In genomic region chr22:40325315-40325714, GRCh38 we compare ENCODE assay signal across 9 cellular contexts. TPM values are rescaled to one million over a fixed set of nuclear protein-coding genes. Genes with fewer than 3 reads are reported as not detected.
DNase-seq lines count a peak whose midpoint lies in the region; ATAC-seq lines count a peak whose summit lies in the region.
"Had no signal": no experiment of that assay in that cellular context is flagged by ENCODE, and none has a peak within 500 bp of the region (broad histone marks: within the 10 kb centered on the region; RNA-seq: fewer than 3 reads in every experiment).

No MANE protein-coding gene starts in this region.

- H3K27ac Mint-ChIP-seq in effector memory CD8-positive, alpha-beta T cell = peak overlapping the region; percentile 89 to 91

- H3K9me3 Mint-ChIP-seq in effector memory CD8-positive, alpha-beta T cell = no peaks in the 10 kb centered on the region

- H3K4me1 Mint-ChIP-seq in effector memory CD8-positive, alpha-beta T cell (ENCODE audit: low read depth in 2 of 2) = peaks cover 27 to 36% of the 10 kb centered on the region in 2 donors

- H3K4me3 Mint-ChIP-seq in effector memory CD8-positive, alpha-beta T cell = peak overlapping the region; percentile 64 to 68

- ATAC-seq in effector memory CD8-positive, alpha-beta T cell (replicated peaks) = peak; percentile 68
- ATAC-seq in HG02970 (IDR thresholded peaks at IDR 0.05; ENCODE audit: low FRiP score, unreplicated experiment) = no peak

- DNase-seq in HK-2 (ENCODE audit: unreplicated experiment) = peak; percentile 10
- DNase-seq in activated CD8-positive, alpha-beta memory T cell treated with anti-CD3 and anti-CD28 coated beads, Interleukin-2, amount 50 U/mL, for 1 hour (ENCODE audit: extremely low read depth) = peak; percentile 56
- peak; percentile 32 to 33 (median 33) for DNase-seq in effector memory CD8-positive, alpha-beta T cell
- peak; percentile 64 to 74 for DNase-seq in stimulated activated CD8-positive, alpha-beta memory T cell treated with anti-CD3 and anti-CD28 coated beads, Interleukin-15, amount 100 ng/mL, for 48 hours (ENCODE audit: low read depth in 2 of 2)
- DNase-seq in ureter (ENCODE audit: low spot score) = no peak
- DNase-seq in OCI-M1 (lab: John Stamatoyannopoulos, UW) = no peak
- no peak for DNase-seq in OCI-M2 (lab: John Stamatoyannopoulos, UW; ENCODE audit: unreplicated experiment)
- DNase-seq: NK-92 treated with Interleukin-12 subunit alpha and Interleukin-12 subunit beta, amount 100 ng/mL, for 24 hours had no signal

- peaks cover 53% of the 10 kb centered on the region for H3K36me3 Mint-ChIP-seq in effector memory CD8-positive, alpha-beta T cell (ENCODE audit: insufficient read depth)

- no peaks in the 10 kb centered on the region for H3K27me3 Mint-ChIP-seq in effector memory CD8-positive, alpha-beta T cell

RNA-seq across cellular contexts. Expression of gene ADSL, which starts 21.0 kb away (rescaled TPM):
- total RNA-seq in ureter = 52.3 TPM

RNA-seq across cellular contexts. Expression of gene SGSM3, which starts 45.1 kb away (rescaled TPM):
- total RNA-seq in ureter = 80.2 TPM

Comparison
In these comparisons a context has a peak if more than half of its experiments do, and no peak if none do; other contexts are left out.
1. DNase-seq: peak in HK-2 (single experiment), activated CD8-positive, alpha-beta memory T cell treated with anti-CD3 and anti-CD28 coated beads, Interleukin-2, amount 50 U/mL, for 1 hour (single experiment), effector memory CD8-positive, alpha-beta T cell (3 of 3) and stimulated activated CD8-positive, alpha-beta memory T cell treated with anti-CD3 and anti-CD28 coated beads, Interleukin-15, amount 100 ng/mL, for 48 hours (2 of 2); none in ureter (single experiment), OCI-M1 (single experiment) and OCI-M2 (single experiment).